Comparison of ENCODE assay signal across 30 cellular contexts in the genomic region with DNA sequence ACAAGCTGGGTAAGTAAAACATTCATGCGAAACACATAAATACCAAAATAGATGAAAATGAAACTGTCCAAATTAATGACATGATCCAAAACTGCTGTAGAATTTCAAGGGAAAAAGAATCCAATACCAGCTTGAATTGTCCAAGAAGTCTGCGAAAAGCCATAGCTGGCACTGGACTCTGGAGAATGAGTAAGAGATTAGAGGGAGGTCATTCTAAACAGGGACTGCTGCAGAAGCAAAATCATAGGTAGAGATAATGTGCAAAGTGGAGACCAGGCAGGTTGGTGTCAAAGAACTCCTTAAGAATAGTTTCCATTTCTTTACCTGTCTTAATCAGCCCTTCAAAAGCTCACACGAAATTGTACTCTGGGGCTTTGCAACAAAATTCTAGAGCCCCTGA.
"Had no signal": no experiment of that assay in that cellular context is flagged by ENCODE, and none has a peak within 500 bp of the region (broad histone marks: within the 10 kb centered on the region; RNA-seq: fewer than 3 reads in every experiment).

No MANE protein-coding gene starts in this region.

- H3K4me1 ChIP-seq: right lobe of liver, transverse colon, uterus had no signal

- H3K4me3 ChIP-seq: coronary artery, esophagus muscularis mucosa, psoas muscle, right lobe of liver, smooth muscle cell, suprapubic skin, transverse colon, upper lobe of right lung, uterus had no signal

- H3K4me2 ChIP-seq: smooth muscle cell had no signal

- H3K36me3 ChIP-seq: right lobe of liver, suprapubic skin, transverse colon, upper lobe of right lung, uterus had no signal

- H3K27ac ChIP-seq: coronary artery, esophagus muscularis mucosa, psoas muscle, right lobe of liver, suprapubic skin, transverse colon, upper lobe of right lung, uterus had no signal

- DNase-seq: dermis blood vessel endothelial cell; effector memory CD4-positive, alpha-beta T cell; hypothalamus; immature natural killer cell; islet precursor cell; kidney glomerular epithelial cell; left colon; mesenchymal stem cell; midbrain; naive thymus-derived CD4-positive, alpha-beta T cell; nephron progenitor cell; nucleus accumbens; posterior cingulate gyrus; psoas muscle; right lobe of liver; stimulated activated CD4-positive, alpha-beta T cell treated with anti-CD3 and anti-CD28 coated beads, Interleukin-12 subunit alpha, Interleukin-12 subunit beta, amount 100 ng/mL, for 4 hours; stimulated activated CD4-positive, alpha-beta T cell treated with anti-CD3 and anti-CD28 coated beads, Interleukin-1b, Interleukin-23, amount 100 ng/mL, for 48 hours; stimulated activated CD4-positive, alpha-beta T cell treated with anti-CD3 and anti-CD28 coated beads, Interleukin-4, amount 100 ng/mL, for 1 hour; stimulated activated CD8-positive, alpha-beta memory T cell treated with anti-CD3 and anti-CD28 coated beads, Interleukin-4, amount 100 ng/mL, for 48 hours; stimulated activated naive CD4-positive, alpha-beta T cell; stimulated activated naive CD8-positive, alpha-beta T cell treated with anti-CD3 and anti-CD28 coated beads, Interleukin-15, amount 100 ng/mL, for 72 hours; transverse colon; upper lobe of right lung; uterus had no signal

- ATAC-seq: left colon; naive thymus-derived CD4-positive, alpha-beta T cell; stimulated activated naive CD8-positive, alpha-beta T cell treated with anti-CD3 and anti-CD28 coated beads, Interleukin-15, amount 100 ng/mL, for 72 hours; upper lobe of right lung had no signal

- H3K9me3 ChIP-seq: esophagus muscularis mucosa, psoas muscle, right lobe of liver, suprapubic skin, transverse colon, upper lobe of right lung, uterus had no signal

- FAIRE-seq: endothelial cell of umbilical vein, frontal cortex had no signal

- H3K27me3 ChIP-seq: esophagus muscularis mucosa, right lobe of liver, suprapubic skin, transverse colon, upper lobe of right lung, uterus had no signal
